In genomic region chr14:95445161-95445560, GRCh38 we compare ENCODE assay signal across 17 cellular contexts.
DNase-seq lines count a peak whose midpoint lies in the region; ATAC-seq and TF ChIP-seq lines count a peak whose summit lies in the region.
"Had no signal": no experiment of that assay in that cellular context is flagged by ENCODE, and none has a peak within 500 bp of the region (broad histone marks: within the 10 kb centered on the region; RNA-seq: fewer than 3 reads in every experiment).

No MANE protein-coding gene starts in this region.

- BruUV-seq in Caco-2 (replicated peaks; lab: Mats Ljungman, UMichigan): no TSS peak

- no peak for ATAC-seq in activated T-cell treated with anti-CD3 and anti-CD28 coated beads, Interleukin-2, amount 50 U/mL, for 4 hours
- ATAC-seq in naive thymus-derived CD4-positive, alpha-beta T cell: no peak
- ATAC-seq: sciatic nerve had no signal

- TF ChIP-seq CTCF in Caco-2 (IDR thresholded peaks at IDR 0.05; ENCODE audit: insufficient read depth in 1 of 2, low read depth in 1 of 2, low read length in 1 of 2, severe bottlenecking in 1 of 2, unreplicated experiment in 1 of 2) (no peak), SK-N-SH (IDR thresholded peaks at IDR 0.05) (no peak)

- H3K36me3 ChIP-seq in Caco-2 (ENCODE audit: control insufficient read depth, insufficient read depth, low read length) (no peaks in the 10 kb centered on the region; the same call in 1 of the 2 replicates), SK-N-SH (replicated peaks in 1 of 2; ENCODE audit: control insufficient read depth in 1 of 2, insufficient read depth in 2 of 2, low read length in 1 of 2) (no peaks in the 10 kb centered on the region)
- peaks cover 4 to 65% (median 8%) of the 10 kb centered on the region in 3 experiments for H3K36me3 ChIP-seq in naive thymus-derived CD4-positive, alpha-beta T cell (ENCODE audit: control insufficient read depth in 2 of 3, insufficient read depth in 3 of 3, low read length in 3 of 3)

- no peak overlapping the region for H3K4me3 ChIP-seq in Caco-2 (ENCODE audit: low read depth, low read length)
- H3K4me3 ChIP-seq in SK-N-SH (ENCODE audit: low read depth in 2 of 2, low read length in 1 of 2): no peak overlapping the region
- no peak overlapping the region for H3K4me3 ChIP-seq in naive thymus-derived CD4-positive, alpha-beta T cell (ENCODE audit: low read length)
- H3K4me3 ChIP-seq: tibial artery had no signal

- no peak overlapping the region for H3K4me2 ChIP-seq in SK-N-SH

- peaks cover 8% of the 10 kb centered on the region for H3K4me1 Mint-ChIP-seq in activated T-cell treated with anti-CD3 and anti-CD28 coated beads, Interleukin-2, amount 50 U/mL, for 24 hours (ENCODE audit: low read depth)
- peaks cover 7% of the 10 kb centered on the region for H3K4me1 Mint-ChIP-seq in activated T-cell treated with anti-CD3 and anti-CD28 coated beads, Interleukin-2, amount 50 U/mL, for 4 hours (ENCODE audit: low read depth)
- H3K4me1 Mint-ChIP-seq in Caco-2 (ENCODE audit: low read depth, unreplicated experiment): peaks cover 24% of the 10 kb centered on the region
- peaks cover 4 to 15% (median 5%) of the 10 kb centered on the region in 7 donors for H3K4me1 Mint-ChIP-seq in naive thymus-derived CD4-positive, alpha-beta T cell

- H3K36me3 Mint-ChIP-seq in activated T-cell treated with anti-CD3 and anti-CD28 coated beads, Interleukin-2, amount 50 U/mL, for 24 hours (ENCODE audit: low read depth): peaks cover 87% of the 10 kb centered on the region
- H3K36me3 Mint-ChIP-seq in activated T-cell treated with anti-CD3 and anti-CD28 coated beads, Interleukin-2, amount 50 U/mL, for 4 hours (ENCODE audit: insufficient read depth): peaks cover 22% of the 10 kb centered on the region
- H3K36me3 Mint-ChIP-seq in Caco-2 (ENCODE audit: insufficient read depth, unreplicated experiment): peaks cover 6% of the 10 kb centered on the region
- peaks cover 6 to 44% (median 11%) of the 10 kb centered on the region in 5 donors for H3K36me3 Mint-ChIP-seq in naive thymus-derived CD4-positive, alpha-beta T cell
- H3K36me3 Mint-ChIP-seq: brain had no signal

- POLR2A ChIA-PET in Caco-2 (lab: Charles Lee): interaction anchor here (0.6 to 3.4 kb wide), 4 partner anchors 20 to 90 kb away, joined by 3 to 15 read pairs (median 6); partner anchors contain the start of gene GLRX5
- POLR2A ChIA-PET in SK-N-SH (lab: Yijun Ruan, JAX): interaction anchor here (1.3 kb wide), 1 partner anchor 82 kb away, joined by 4 read pairs; no protein-coding TSS in a partner anchor
- POLR2A ChIA-PET in naive thymus-derived CD4-positive, alpha-beta T cell (lab: Charles Lee): interaction anchor here (1.1 to 4.8 kb wide), 5 partner anchors 9 to 86 kb away, joined by 3 to 22 read pairs (median 3); no protein-coding TSS in a partner anchor

- TF ChIP-seq RAD21 in SK-N-SH (IDR thresholded peaks at IDR 0.05; ENCODE audit: low read length): no peak

- TF ChIP-seq EP300 in SK-N-SH (IDR thresholded peaks at IDR 0.05; ENCODE audit: borderline replicate concordance in 1 of 2, low read depth in 1 of 2, low read length in 1 of 2): no peak

- H4K20me1 ChIP-seq in SK-N-SH (ENCODE audit: insufficient read depth): no peaks in the 10 kb centered on the region

- intact Hi-C loops in Caco-2 (cut with micrococcal nuclease; ENCODE audit: unreplicated experiment): loop anchor here (10.0 kb wide), 1 partner anchor 550 kb away; no protein-coding TSS in a partner anchor
- intact Hi-C loops in naive thymus-derived CD4-positive, alpha-beta T cell (cut with micrococcal nuclease): no loop called here

- no peak for DNase-seq in activated T-cell treated with anti-CD3 and anti-CD28 coated beads, Interleukin-2, amount 50 U/mL, for 24 hours
- DNase-seq in activated T-cell treated with anti-CD3 and anti-CD28 coated beads, Interleukin-2, amount 50 U/mL, for 4 hours: no peak
- no peak for DNase-seq in Caco-2
- DNase-seq in SK-N-SH: peak; percentile 51
- no peak for DNase-seq in naive thymus-derived CD4-positive, alpha-beta T cell
- no peak for DNase-seq in NCI-H1436 (lab: John Stamatoyannopoulos, UW)
- DNase-seq in anterior cingulate cortex (lab: John Stamatoyannopoulos, UW): no peak
- DNase-seq in NCI-H1092 (lab: John Stamatoyannopoulos, UW): no peak
- DNase-seq: activated CD4-positive, CD25-positive, alpha-beta regulatory T cell; effector CD4-positive, alpha-beta T cell; HCEC 1CT; RPMI8226; tibial artery had no signal

- peak overlapping the region; percentile 34 for H3K27ac Mint-ChIP-seq in activated T-cell treated with anti-CD3 and anti-CD28 coated beads, Interleukin-2, amount 50 U/mL, for 24 hours
- peak overlapping the region; percentile 70 for H3K27ac Mint-ChIP-seq in Caco-2 (ENCODE audit: unreplicated experiment)
- peak overlapping the region; percentile 10 to 88 (median 70) for H3K27ac Mint-ChIP-seq in naive thymus-derived CD4-positive, alpha-beta T cell
- H3K27ac Mint-ChIP-seq: stimulated activated naive CD8-positive, alpha-beta T cell treated with anti-CD3 and anti-CD28 coated beads, Interleukin-15, Interleukin-2, amounts not matched to agents 100 ng/mL and 50 ng/mL, for 24 hours had no signal

- WGBS in SK-N-SH (ENCODE audit: low lambda C conversion rate): 49% methylated on average over 3 of the region's 3 CpGs

- H3K9ac ChIP-seq in SK-N-SH: no peak overlapping the region

- no peak overlapping the region; a peak in 1 of 4 replicates for H3K27ac ChIP-seq in SK-N-SH (ENCODE audit: low read depth in 2 of 2, low read length in 1 of 2)
- H3K27ac ChIP-seq in naive thymus-derived CD4-positive, alpha-beta T cell (ENCODE audit: low read depth, low read length): no peak overlapping the region
- H3K27ac ChIP-seq: HL-60, tibial artery had no signal

- CTCF ChIA-PET in Caco-2 (lab: Charles Lee): interaction anchor here (1.3 to 1.4 kb wide), 3 partner anchors 8 to 109 kb away, joined by 4 to 12 read pairs (median 11); no protein-coding TSS in a partner anchor
- CTCF ChIA-PET in SK-N-SH (lab: Yijun Ruan, JAX): interaction anchor here (0.7 to 10.5 kb wide), 11 partner anchors 7 to 755 kb away, joined by 3 to 254 read pairs (median 7); partner anchors contain the start of genes GLRX5 and SYNE3
- CTCF ChIA-PET in naive thymus-derived CD4-positive, alpha-beta T cell (lab: Charles Lee): interaction anchor here (0.6 to 11.2 kb wide), 9 partner anchors 7 to 495 kb away, joined by 3 to 209 read pairs (median 5); no protein-coding TSS in a partner anchor

- no peaks in the 10 kb centered on the region for H3K79me2 ChIP-seq in SK-N-SH (ENCODE audit: insufficient read depth)

- H2AFZ ChIP-seq in SK-N-SH (ENCODE audit: low read depth): no peak overlapping the region

- peaks cover 8% of the 10 kb centered on the region for H3F3A ChIP-seq in SK-N-SH (replicated peaks; ENCODE audit: insufficient read depth)

- H3K9me3 Mint-ChIP-seq in activated T-cell treated with anti-CD3 and anti-CD28 coated beads, Interleukin-2, amount 50 U/mL, for 24 hours: no peaks in the 10 kb centered on the region
- H3K9me3 Mint-ChIP-seq in activated T-cell treated with anti-CD3 and anti-CD28 coated beads, Interleukin-2, amount 50 U/mL, for 4 hours: no peaks in the 10 kb centered on the region
- H3K9me3 Mint-ChIP-seq in Caco-2 (ENCODE audit: unreplicated experiment): no peaks in the 10 kb centered on the region
- H3K9me3 Mint-ChIP-seq in naive thymus-derived CD4-positive, alpha-beta T cell: no peaks in the 10 kb centered on the region
- H3K9me3 Mint-ChIP-seq: stimulated activated naive CD8-positive, alpha-beta T cell treated with anti-CD3 and anti-CD28 coated beads, Interleukin-15, Interleukin-2, amounts not matched to agents 100 ng/mL and 50 ng/mL, for 24 hours had no signal

- H3K9me2 ChIP-seq in SK-N-SH: no peaks in the 10 kb centered on the region

- H3K4me1 ChIP-seq in Caco-2: peaks cover 38% of the 10 kb centered on the region
- peaks cover 4 to 40% of the 10 kb centered on the region in 2 experiments; a peak in 3 of 4 replicates for H3K4me1 ChIP-seq in SK-N-SH (ENCODE audit: control insufficient read depth in 1 of 2, insufficient read depth in 2 of 2, low read depth in 1 of 2, low read length in 1 of 2)
- no peaks in the 10 kb centered on the region for H3K4me1 ChIP-seq in naive thymus-derived CD4-positive, alpha-beta T cell (ENCODE audit: control insufficient read depth in 2 of 2, insufficient read depth in 2 of 2, low read length in 2 of 2)

- H3K4me3 Mint-ChIP-seq in activated T-cell treated with anti-CD3 and anti-CD28 coated beads, Interleukin-2, amount 50 U/mL, for 24 hours: no peak overlapping the region
- H3K4me3 Mint-ChIP-seq in activated T-cell treated with anti-CD3 and anti-CD28 coated beads, Interleukin-2, amount 50 U/mL, for 4 hours: no peak overlapping the region
- H3K4me3 Mint-ChIP-seq in Caco-2 (ENCODE audit: unreplicated experiment): no peak overlapping the region
- no peak overlapping the region for H3K4me3 Mint-ChIP-seq in naive thymus-derived CD4-positive, alpha-beta T cell
- H3K4me3 Mint-ChIP-seq: brain; stimulated activated naive CD8-positive, alpha-beta T cell treated with anti-CD3 and anti-CD28 coated beads, Interleukin-15, Interleukin-2, amounts not matched to agents 100 ng/mL and 50 ng/mL, for 24 hours had no signal

- H3K9me3 ChIP-seq in Caco-2 (no peaks in the 10 kb centered on the region), SK-N-SH (no peaks in the 10 kb centered on the region)
- H3K9me3 ChIP-seq in naive thymus-derived CD4-positive, alpha-beta T cell (ENCODE audit: control insufficient read depth in 2 of 3, low read length in 3 of 3): no peaks in the 10 kb centered on the region
- H3K9me3 ChIP-seq: tibial artery had no signal

- no peaks in the 10 kb centered on the region for H3K27me3 Mint-ChIP-seq in activated T-cell treated with anti-CD3 and anti-CD28 coated beads, Interleukin-2, amount 50 U/mL, for 24 hours
- H3K27me3 Mint-ChIP-seq in activated T-cell treated with anti-CD3 and anti-CD28 coated beads, Interleukin-2, amount 50 U/mL, for 4 hours (ENCODE audit: low read depth): no peaks in the 10 kb centered on the region
- H3K27me3 Mint-ChIP-seq in Caco-2 (ENCODE audit: insufficient read depth, unreplicated experiment): no peaks in the 10 kb centered on the region
- no peaks in the 10 kb centered on the region for H3K27me3 Mint-ChIP-seq in naive thymus-derived CD4-positive, alpha-beta T cell
- H3K27me3 Mint-ChIP-seq: stimulated activated naive CD8-positive, alpha-beta T cell treated with anti-CD3 and anti-CD28 coated beads, Interleukin-15, Interleukin-2, amounts not matched to agents 100 ng/mL and 50 ng/mL, for 24 hours had no signal

- no peaks in the 10 kb centered on the region for H3K27me3 ChIP-seq in Caco-2 (replicated peaks; ENCODE audit: control insufficient read depth, insufficient read depth, low read length)
- H3K27me3 ChIP-seq in SK-N-SH (ENCODE audit: insufficient read depth): no peaks in the 10 kb centered on the region
- H3K27me3 ChIP-seq in naive thymus-derived CD4-positive, alpha-beta T cell (ENCODE audit: control insufficient read depth in 2 of 2, insufficient read depth in 2 of 2, low read length in 2 of 2): no peaks in the 10 kb centered on the region
- H3K27me3 ChIP-seq: tibial artery had no signal

TF ChIP-seq in SK-N-SH, 30 proteins besides CTCF, POLR2A, EP300 and RAD21 (continues in another document):
- TF ChIP-seq CHD2 (IDR thresholded peaks at IDR 0.05; ENCODE audit: low read length, partially characterized antibody): no peak
- TF ChIP-seq FOSL2 (IDR thresholded peaks at IDR 0.05; ENCODE audit: borderline replicate concordance, low read depth): no peak
- peak; percentile 43; the same call in 1 of the 2 replicates for TF ChIP-seq NFIC (IDR thresholded peaks at IDR 0.05; ENCODE audit: borderline replicate concordance)
